In genomic region chr2:102226612-102227351, GRCh38 we compare ENCODE assay signal across 1 cellular context.
TF ChIP-seq lines count a peak whose summit lies in the region.

No MANE protein-coding gene starts in this region.

TF ChIP-seq in GM23338, 12 proteins besides CTCF, POLR2A, EP300 and RAD21 (continued from another document):
- no peak for TF ChIP-seq ZNF462 (CRISPR knock-in tag; IDR thresholded peaks at IDR 0.05)
- TF ChIP-seq POLR2AphosphoS5 (IDR thresholded peaks at IDR 0.05; ENCODE audit: low read depth), result no peak
- TF ChIP-seq JUNB (IDR thresholded peaks at IDR 0.05; ENCODE audit: unreplicated experiment), result no peak
- no peak for TF ChIP-seq ETS1 (IDR thresholded peaks at IDR 0.05)
- TF ChIP-seq EZH2 (IDR thresholded peaks at IDR 0.05; ENCODE audit: low read depth, unreplicated experiment), result no peak
- no peak for TF ChIP-seq CREB1 (CRISPR knock-in tag; IDR thresholded peaks at IDR 0.05; ENCODE audit: low read depth)
TF ChIP-seq in GM23338: peak in this region for 0.
